In the genomic region with DNA sequence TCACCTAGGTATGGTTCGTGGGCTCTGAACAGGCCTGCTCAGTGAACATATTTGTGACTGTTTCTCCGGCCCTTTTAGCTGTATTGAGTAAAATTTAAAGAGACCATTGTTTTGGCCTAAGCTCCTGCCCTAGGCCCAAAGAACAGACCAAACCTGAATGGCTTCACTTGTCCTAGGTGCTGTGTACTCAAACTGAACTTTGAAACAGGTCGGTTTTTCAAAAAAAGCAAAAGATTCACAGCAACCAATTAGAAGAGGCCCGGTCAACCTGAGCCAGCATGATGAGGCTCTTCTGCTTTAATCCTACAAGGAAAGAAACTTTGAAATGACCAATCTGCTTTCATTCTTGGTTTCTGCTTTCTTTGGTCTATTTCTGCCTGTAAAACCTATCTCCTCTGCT, we compare ENCODE assay signal across 18 cellular contexts. TPM values are rescaled to one million over a fixed set of nuclear protein-coding genes. Genes with fewer than 3 reads are reported as not detected.
A peak's percentile ranks its signal among the peaks of the same experiment; 100 is the strongest.
DNase-seq lines count a peak whose midpoint lies in the region; ATAC-seq, FAIRE-seq and TF ChIP-seq lines count a peak whose summit lies in the region.
"Had no signal": no experiment of that assay in that cellular context is flagged by ENCODE, and none has a peak within 500 bp of the region (broad histone marks: within the 10 kb centered on the region; RNA-seq: fewer than 3 reads in every experiment).

No MANE protein-coding gene starts in this region.

- no peaks in the 10 kb centered on the region for H3K9me3 Mint-ChIP-seq in progenitor cell of endocrine pancreas (ENCODE audit: low read depth)
- no peaks in the 10 kb centered on the region for H3K9me3 Mint-ChIP-seq in activated CD8-positive, alpha-beta T cell treated with anti-CD3 and anti-CD28 coated beads for 36 hours
- H3K9me3 Mint-ChIP-seq: CD4-positive, alpha-beta memory T cell; GM23338; H9 had no signal

- no peak for FAIRE-seq in GM12891 (lab: Jason Lieb, UNC)
- no peak for FAIRE-seq in GM12878 (lab: Jason Lieb, UNC)
- FAIRE-seq in HepG2 (lab: Jason Lieb, UNC), result peak; percentile 95
- FAIRE-seq: GM19239 had no signal

- TF ChIP-seq CTCF in GM12878 (IDR thresholded peaks at IDR 0.05 in 2 of 3, conservative IDR thresholded peaks at IDR 0.05 in 1 of 3; ENCODE audit: control insufficient read depth in 2 of 3, extremely low read depth in 1 of 3, insufficient read depth in 1 of 3, low read depth in 3 of 3, low read length in 3 of 3) (no peak), HepG2 (CRISPR knock-in tag; IDR thresholded peaks at IDR 0.05) (no peak), progenitor cell of endocrine pancreas (IDR thresholded peaks at IDR 0.05; ENCODE audit: unreplicated experiment) (no peak)
- no peak for TF ChIP-seq CTCF in activated CD8-positive, alpha-beta T cell treated with anti-CD3 and anti-CD28 coated beads for 36 hours (IDR thresholded peaks at IDR 0.05)

- no peaks in the 10 kb centered on the region for H4K20me1 ChIP-seq in GM12878 (ENCODE audit: control insufficient read depth, insufficient read depth)
- no peaks in the 10 kb centered on the region for H4K20me1 ChIP-seq in HepG2 (ENCODE audit: insufficient read depth, low read length)

- H3K36me3 ChIP-seq in GM12878 (ENCODE audit: control insufficient read depth in 2 of 2, insufficient read depth in 2 of 2, low read length in 1 of 2) (no peaks in the 10 kb centered on the region), HepG2 (replicated peaks in 1 of 2; ENCODE audit: control insufficient read depth in 1 of 2, insufficient read depth in 2 of 2, low read length in 2 of 2) (no peaks in the 10 kb centered on the region)

- WGBS in GM12878 (ENCODE audit: insufficient coverage, insufficient replicate concordance, low lambda C conversion rate, missing lambda C conversion rate), result 45% methylated on average over 4 of the region's 4 CpGs
- WGBS in HepG2 (ENCODE audit: low lambda C conversion rate), result 8% methylated on average over 4 of the region's 4 CpGs

- SMC1A ChIA-PET in GM12878 (lab: Charles Lee; ENCODE audit: uncharacterized antibody, unreplicated experiment), result interaction anchor here (0.8 to 1.6 kb wide), 3 partner anchors 41 to 110 kb away, joined by 3 to 4 read pairs (median 3); no protein-coding TSS in a partner anchor

- H3K79me2 ChIP-seq in GM12878 (ENCODE audit: control insufficient read depth, insufficient read depth, low read length) (no peaks in the 10 kb centered on the region), HepG2 (ENCODE audit: insufficient read depth, low read length) (no peaks in the 10 kb centered on the region)

- no peaks in the 10 kb centered on the region for H3K27me3 ChIP-seq in GM12878 (replicated peaks in 1 of 2; ENCODE audit: control insufficient read depth in 2 of 2, insufficient read depth in 2 of 2, low read length in 1 of 2)
- H3K27me3 ChIP-seq in HepG2 (ENCODE audit: control insufficient read depth in 1 of 2, insufficient read depth in 2 of 2, low read length in 2 of 2), result no peaks in the 10 kb centered on the region

- ATAC-seq in GM12878 (peak; percentile 51), HepG2 (peak; percentile 92), HG03342 (IDR thresholded peaks at IDR 0.05; ENCODE audit: unreplicated experiment) (no peak)
- ATAC-seq in activated CD8-positive, alpha-beta T cell treated with anti-CD3 and anti-CD28 coated beads for 36 hours, result no peak
- ATAC-seq: GM23338, HCT116 had no signal

- no peak for DNase-seq in GM12891 (ENCODE audit: insufficient read length, low spot score)
- no peak for DNase-seq in GM12878 (ENCODE audit: low read depth, low spot score)
- DNase-seq in HepG2 (ENCODE audit: low spot score), result peak; percentile 93
- no peak for DNase-seq in progenitor cell of endocrine pancreas (ENCODE audit: low spot score, unreplicated experiment)
- DNase-seq in activated CD8-positive, alpha-beta T cell treated with anti-CD3 and anti-CD28 coated beads for 36 hours, result no peak
- no peak for DNase-seq in NCI-H446 (lab: John Stamatoyannopoulos, UW)
- no peak for DNase-seq in amygdala (lab: John Stamatoyannopoulos, UW)
- DNase-seq: C1 segment of cervical spinal cord; CD4-positive, alpha-beta memory T cell; COR-L47; DMS79; EL; GDM1; H9 had no signal

- no peaks in the 10 kb centered on the region for H3K9me3 ChIP-seq in GM12878 (replicated peaks; ENCODE audit: control insufficient read depth, insufficient read depth, low read length)
- H3K9me3 ChIP-seq in HepG2 (ENCODE audit: low read length), result no peaks in the 10 kb centered on the region

- in situ Hi-C loops in GM12878 (cut with MboI), result no loop called here
- in situ Hi-C loops in HepG2 (cut with HindIII; ENCODE audit: extremely low pct_ligation_motif_present, low pct_unique_long_range_greater_than_20kb), result no loop called here

- no peaks in the 10 kb centered on the region for H3K36me3 Mint-ChIP-seq in progenitor cell of endocrine pancreas (ENCODE audit: insufficient read depth)
- no peaks in the 10 kb centered on the region for H3K36me3 Mint-ChIP-seq in activated CD8-positive, alpha-beta T cell treated with anti-CD3 and anti-CD28 coated beads for 36 hours (ENCODE audit: low read depth)
- H3K36me3 Mint-ChIP-seq: CD4-positive, alpha-beta memory T cell had no signal

- H3K4me3 ChIP-seq in GM12878, result no peak overlapping the region
- H3K4me3 ChIP-seq in HepG2 (replicated peaks in 1 of 3; ENCODE audit: insufficient read depth in 1 of 3, low read depth in 2 of 3, low read length in 3 of 3), result no peak overlapping the region
- H3K4me3 ChIP-seq: GM23338 had no signal

- H2AFZ ChIP-seq in GM12878 (ENCODE audit: control insufficient read depth, low read depth, low read length) (no peak overlapping the region), HepG2 (ENCODE audit: low read length) (peak overlapping the region; percentile 33)
- H2AFZ ChIP-seq: GM23338 had no signal

- TF ChIP-seq POLR2A in GM12891 (IDR thresholded peaks at IDR 0.05; ENCODE audit: low read depth, low read length), result no peak
- no peak for TF ChIP-seq POLR2A in GM12878 (IDR thresholded peaks at IDR 0.05; ENCODE audit: low read depth, low read length)
- TF ChIP-seq POLR2A in HepG2 (IDR thresholded peaks at IDR 0.05; ENCODE audit: insufficient read depth in 1 of 2, low read depth in 2 of 2, low read length in 2 of 2), result no peak

- H3K27me3 Mint-ChIP-seq in progenitor cell of endocrine pancreas, result peaks cover 8% of the 10 kb centered on the region
- H3K27me3 Mint-ChIP-seq in activated CD8-positive, alpha-beta T cell treated with anti-CD3 and anti-CD28 coated beads for 36 hours, result no peaks in the 10 kb centered on the region
- H3K27me3 Mint-ChIP-seq: CD4-positive, alpha-beta memory T cell had no signal

- H3K9ac ChIP-seq in GM12878 (ENCODE audit: control insufficient read depth, insufficient read depth, low read length) (no peak overlapping the region), HepG2 (ENCODE audit: insufficient read depth, low read depth, low read length) (peak overlapping the region; percentile 67)

- POLR2A ChIA-PET in GM12878 (lab: Charles Lee), result interaction anchor here (0.7 kb wide), 1 partner anchor 95 kb away, joined by 3 read pairs; no protein-coding TSS in a partner anchor
- POLR2A ChIA-PET in HepG2 (lab: Yijun Ruan, JAX), result interaction anchor here (1.0 to 1.2 kb wide), 2 partner anchors 51 to 273 kb away, joined by 4 to 6 read pairs; no protein-coding TSS in a partner anchor
- POLR2A ChIA-PET in activated CD8-positive, alpha-beta T cell treated with anti-CD3 and anti-CD28 coated beads for 36 hours (lab: Charles Lee), result no interaction called here

- H3K4me1 ChIP-seq in GM12878 (ENCODE audit: control insufficient read depth, insufficient read depth, low read length) (no peaks in the 10 kb centered on the region; the same call in 1 of the 2 replicates), HepG2 (ENCODE audit: insufficient read depth, low read length) (peaks cover 65% of the 10 kb centered on the region)

- no peak overlapping the region for H3K4me2 ChIP-seq in GM12878 (ENCODE audit: control insufficient read depth, insufficient read depth)
- peak overlapping the region; percentile 65 for H3K4me2 ChIP-seq in HepG2 (ENCODE audit: low read depth, low read length)
- H3K4me2 ChIP-seq: GM23338 had no signal

- intact Hi-C loops in GM12878 (cut with micrococcal nuclease; ENCODE audit: unreplicated experiment) (no loop called here), HepG2 (cut with micrococcal nuclease; ENCODE audit: unreplicated experiment) (no loop called here)
- intact Hi-C loops in activated CD8-positive, alpha-beta T cell treated with anti-CD3 and anti-CD28 coated beads for 36 hours (cut with micrococcal nuclease), result no loop called here

- H3K27ac ChIP-seq in GM12878 (ENCODE audit: control insufficient read depth, insufficient read depth), result no peak overlapping the region
- H3K27ac ChIP-seq in HepG2 (ENCODE audit: extremely low read length, insufficient read depth, low read length), result peak overlapping the region; percentile 83

- peaks cover 12% of the 10 kb centered on the region for H3K4me1 Mint-ChIP-seq in progenitor cell of endocrine pancreas (ENCODE audit: low read depth)
- peaks cover 2% of the 10 kb centered on the region for H3K4me1 Mint-ChIP-seq in activated CD8-positive, alpha-beta T cell treated with anti-CD3 and anti-CD28 coated beads for 36 hours (ENCODE audit: low read depth)

- TF ChIP-seq RAD21 in GM12878 (IDR thresholded peaks at IDR 0.05; ENCODE audit: insufficient read depth, low read depth, low read length) (no peak), HepG2 (CRISPR knock-in tag; IDR thresholded peaks at IDR 0.05) (no peak)

- CTCF ChIA-PET in GM12878 (lab: Yijun Ruan, JAX) (interaction anchor here (1.0 to 1.2 kb wide), 3 partner anchors 15 to 136 kb away, joined by 3 read pairs; no protein-coding TSS in a partner anchor), HepG2 (lab: Yijun Ruan, JAX; ENCODE audit: low intra/inter-chr PET ratio, low total read pairs) (no interaction called here)
- CTCF ChIA-PET in activated CD8-positive, alpha-beta T cell treated with anti-CD3 and anti-CD28 coated beads for 36 hours (lab: Charles Lee), result interaction anchor here (0.9 to 1.8 kb wide), 2 partner anchors 11 to 197 kb away, joined by 4 read pairs; no protein-coding TSS in a partner anchor

- TF ChIP-seq EP300 in GM12878 (IDR thresholded peaks at IDR 0.05; ENCODE audit: borderline replicate concordance in 1 of 2, control insufficient read depth in 1 of 2, low read depth in 2 of 2, low read length in 2 of 2) (no peak), HepG2 (IDR thresholded peaks at IDR 0.05; ENCODE audit: low read depth in 2 of 2, low read length in 2 of 2) (peak in 1 of 2 experiments; percentile 76; a peak in 2 of 4 replicates), HepG2 (CRISPR knock-in tag; IDR thresholded peaks at IDR 0.05; ENCODE audit: borderline replicate concordance) (no peak)

- H3K4me3 Mint-ChIP-seq in progenitor cell of endocrine pancreas (ENCODE audit: low read depth), result no peak overlapping the region
- no peak overlapping the region for H3K4me3 Mint-ChIP-seq in activated CD8-positive, alpha-beta T cell treated with anti-CD3 and anti-CD28 coated beads for 36 hours
- H3K4me3 Mint-ChIP-seq: CD4-positive, alpha-beta memory T cell; GM23338; H9 had no signal

- RAD21 ChIA-PET in GM12878 (lab: Charles Lee; ENCODE audit: unreplicated experiment), result interaction anchor here (0.5 kb wide), 1 partner anchor 176 kb away, joined by 4 read pairs; no protein-coding TSS in a partner anchor

- H3K27ac Mint-ChIP-seq in progenitor cell of endocrine pancreas, result peak overlapping the region; percentile 40
- no peak overlapping the region for H3K27ac Mint-ChIP-seq in activated CD8-positive, alpha-beta T cell treated with anti-CD3 and anti-CD28 coated beads for 36 hours
- H3K27ac Mint-ChIP-seq: CD4-positive, alpha-beta memory T cell; GM23338; H9 had no signal

- BruUV-seq in GM12878 (replicated peaks; lab: Mats Ljungman, UMichigan) (no TSS peak), HepG2 (replicated peaks; lab: Mats Ljungman, UMichigan) (no TSS peak)

RNA-seq across cellular contexts. Expression of gene USPL1, which starts 50.6 kb away (rescaled TPM):
- polyA plus RNA-seq in GM12891 (2012; ENCODE audit: low read depth, missing spikeins), result 5.7 TPM
- 44.5 and 46.1 TPM in 2 replicates for total RNA-seq in GM12878 (2013; cell fraction: nucleolus; rRNA removed)
- 15.5 and 18.4 TPM in 2 replicates for total RNA-seq in GM12878 (2014; rRNA removed)
- 16.5 and 17.5 TPM in 2 replicates for total RNA-seq in GM12878 (2014; rRNA removed; fragmentation: Illumina TruSeq; extraction: Trizol)
- total RNA-seq in GM12878 (2021), result 14.3 and 16.2 TPM in 2 replicates
- polyA plus RNA-seq in GM12878 (2011; ENCODE audit: low read depth), result 7.9 TPM
- 21.7 and 30.6 TPM in 2 replicates for polyA plus RNA-seq in GM12878 (2011; rRNA removed)
- polyA plus RNA-seq in GM12878 (2011; cell fraction: cytosol; rRNA removed), result 9.6 and 11.6 TPM in 2 replicates
- 17.2 and 25.2 TPM in 2 replicates for polyA plus RNA-seq in GM12878 (2011; cell fraction: nucleus; rRNA removed)
- 8.0 and 11.1 TPM in 2 replicates for polyA plus RNA-seq in GM12878 (2012)
- polyA plus RNA-seq in GM12878 (2014; fragmentation: Illumina TruSeq; extraction: Trizol), result 23.2 and 26.2 TPM in 2 replicates
- 1 to 10 TPM; 7.9 to 8.0 TPM for polyA plus RNA-seq in GM12878 (2014; fragmentation: Nextera tagmentation; extraction: Ambion mirVana)
- polyA plus RNA-seq in GM12878 (2014; rRNA removed), result 14.2 and 16.7 TPM in 2 replicates
- 10 to 100 TPM in 1 of 2 experiments, 1 to 10 TPM in 1; 9.1 to 12.0 TPM for polyA plus RNA-seq in GM12878 (2016; fragmentation: Nextera tagmentation; extraction: Ambion mirVana)
- 14.4 and 21.4 TPM in 2 replicates for polyA minus RNA-seq in GM12878 (2011; rRNA and poly(A)+ RNA removed)
- 7.3 and 7.6 TPM in 2 replicates for polyA minus RNA-seq in GM12878 (2011; cell fraction: cytosol; rRNA and poly(A)+ RNA removed)
- polyA minus RNA-seq in GM12878 (2011; cell fraction: nucleus; rRNA and poly(A)+ RNA removed), result 16.7 and 21.0 TPM in 2 replicates
- total RNA-seq in HepG2 (2016; rRNA removed; fragmentation: Illumina TruSeq; extraction: Trizol), result 13.7 and 18.3 TPM in 2 replicates
- total RNA-seq in HepG2 (2016; cell fraction: cytosol; rRNA removed; fragmentation: Illumina TruSeq; extraction: Trizol; ENCODE audit: low read depth), result 5.2 and 7.8 TPM in 2 replicates
- 13.0 and 18.8 TPM in 2 replicates for total RNA-seq in HepG2 (2016; cell fraction: insoluble cytoplasmic fraction; rRNA removed; fragmentation: Illumina TruSeq; extraction: Trizol)
- total RNA-seq in HepG2 (2016; cell fraction: membrane; rRNA removed; fragmentation: Illumina TruSeq; extraction: Trizol), result 7.1 and 7.5 TPM in 2 replicates
- total RNA-seq in HepG2 (2016; cell fraction: nucleus; rRNA removed; fragmentation: Illumina TruSeq; extraction: Trizol), result 15.9 and 19.0 TPM in 2 replicates
- polyA plus RNA-seq in HepG2 (2011; rRNA removed), result 14.0 and 15.9 TPM in 2 replicates
- 5.9 and 8.3 TPM in 2 replicates for polyA plus RNA-seq in HepG2 (2011; cell fraction: cytosol; rRNA removed)
- polyA plus RNA-seq in HepG2 (2011; cell fraction: nucleus; rRNA removed), result 21.1 and 22.4 TPM in 2 replicates
- polyA plus RNA-seq in HepG2 (2012), result 11.9 and 12.6 TPM in 2 replicates
- polyA plus RNA-seq in HepG2 (2016; cell fraction: cytosol; fragmentation: Illumina TruSeq; extraction: Trizol; ENCODE audit: low read depth), result 0.46 and 0.81 TPM in 2 replicates
- 13.6 and 13.8 TPM in 2 replicates for polyA plus RNA-seq in HepG2 (2016; cell fraction: insoluble cytoplasmic fraction; fragmentation: Illumina TruSeq; extraction: Trizol; ENCODE audit: low read depth)
- 1.7 and 2.0 TPM in 2 replicates for polyA plus RNA-seq in HepG2 (2016; cell fraction: membrane; fragmentation: Illumina TruSeq; extraction: Trizol; ENCODE audit: low read depth)
- polyA plus RNA-seq in HepG2 (2016; cell fraction: nucleus; fragmentation: Illumina TruSeq; extraction: Trizol; ENCODE audit: insufficient read depth, low read depth), result 26.5 and 28.1 TPM in 2 replicates
- 6.2 and 6.4 TPM in 2 replicates for polyA minus RNA-seq in HepG2 (2011; rRNA and poly(A)+ RNA removed; ENCODE audit: low replicate concordance)
- 7.7 and 8.2 TPM in 2 replicates for polyA minus RNA-seq in HepG2 (2011; cell fraction: cytosol; rRNA and poly(A)+ RNA removed)
- 29.2 and 38.0 TPM in 2 replicates for polyA minus RNA-seq in HepG2 (2011; cell fraction: nucleus; rRNA and poly(A)+ RNA removed)
- 21.9 and 23.7 TPM in 2 replicates for total RNA-seq in progenitor cell of endocrine pancreas
- 10 to 100 TPM; 12.4 to 13.0 TPM for total RNA-seq in activated CD8-positive, alpha-beta T cell treated with anti-CD3 and anti-CD28 coated beads for 36 hours

Comparison
In these comparisons a context has a peak if more than half of its experiments do, and no peak if none do; other contexts are left out.
1. ATAC-seq: peak in GM12878 (single experiment) and HepG2 (single experiment); none in activated CD8-positive, alpha-beta T cell treated with anti-CD3 and anti-CD28 coated beads for 36 hours (single experiment) and HG03342 (single experiment).